ENCODE assay signal across 8 cellular contexts in the genomic region with DNA sequence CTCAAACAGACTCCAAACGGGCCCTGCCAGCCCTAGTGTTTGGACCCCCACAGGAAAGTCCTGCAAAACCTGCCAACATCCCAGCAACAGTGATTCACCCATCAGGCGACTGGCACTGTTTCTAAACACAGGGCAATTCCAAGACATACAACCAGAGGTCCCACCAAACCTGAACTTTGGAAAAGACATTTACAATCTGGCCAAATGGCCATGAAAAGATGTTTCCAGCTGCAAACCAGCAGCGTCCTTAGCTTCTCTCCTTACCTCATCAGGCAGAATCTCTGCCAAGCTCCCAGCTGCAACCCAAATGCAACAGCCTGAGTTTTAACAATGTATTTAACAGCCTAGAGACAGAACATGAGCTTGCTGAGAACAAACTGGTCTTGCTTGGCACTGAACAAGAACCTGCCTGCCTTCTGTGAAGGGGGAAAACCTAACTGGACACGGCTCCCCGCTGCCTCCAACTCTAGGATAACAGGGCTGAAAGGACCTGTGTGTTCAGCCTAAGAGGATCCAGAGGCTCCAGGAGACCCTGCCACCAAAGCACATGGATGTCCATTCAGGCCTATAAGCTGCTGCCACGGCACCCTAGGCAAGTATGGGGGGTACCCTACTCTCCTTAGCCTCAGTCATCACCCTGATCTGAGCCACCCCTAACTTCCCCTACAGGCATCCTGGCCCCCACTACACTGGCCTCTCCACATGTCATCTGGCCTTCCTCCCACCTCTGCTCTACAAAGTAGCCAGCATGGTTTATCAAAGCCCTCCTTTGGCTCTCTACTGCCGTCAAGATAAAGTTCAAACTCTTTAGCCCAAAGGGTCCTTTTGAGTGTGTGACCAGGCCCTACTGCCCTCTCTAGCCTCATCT. TPM values are rescaled to one million over a fixed set of nuclear protein-coding genes. Genes with fewer than 3 reads are reported as not detected.
DNase-seq lines count a peak whose midpoint lies in the region; TF ChIP-seq lines count a peak whose summit lies in the region.

No MANE protein-coding gene starts in this region.

- H3K4me3 ChIP-seq in LNCaP clone FGC (ENCODE audit: low read depth, low read length): no peak overlapping the region

- no peaks in the 10 kb centered on the region for H3K27me3 Mint-ChIP-seq in activated T-helper 2 cell treated with anti-CD3 and anti-CD28 coated beads, Interferon-gamma antibody, Interleukin-2, Interleukin-4, amounts not matched to agents 10 μg/mL and 5 μg/mL and 100 μg/mL, durations not matched to agents 14 hours and 24 hours and 36 hours (ENCODE audit: low read depth)
- peaks cover 2% of the 10 kb centered on the region for H3K27me3 Mint-ChIP-seq in activated CD4-positive, alpha-beta T cell treated with anti-CD3 and anti-CD28 coated beads, Interleukin-2, amount 10 ng/mL, durations not matched to agents 24 days and 14 days

- DNase-seq in ELR (ENCODE audit: low read depth): peak; percentile 33
- peak; percentile 75 for DNase-seq in LNCaP clone FGC (ENCODE audit: low read depth)
- peak; percentile 95 for DNase-seq in fibroblast of peridontal ligament (ENCODE audit: extremely low read depth)
- DNase-seq in posterior vena cava (ENCODE audit: low spot score): peak; percentile 82
- DNase-seq in activated T-helper 2 cell treated with anti-CD3 and anti-CD28 coated beads, Interferon-gamma antibody, Interleukin-2, Interleukin-4, amounts not matched to agents 10 μg/mL and 5 μg/mL and 100 μg/mL, durations not matched to agents 14 hours and 24 hours and 36 hours (ENCODE audit: low spot score): no peak
- DNase-seq in activated CD4-positive, alpha-beta T cell treated with anti-CD3 and anti-CD28 coated beads, Interleukin-2, amount 10 ng/mL, durations not matched to agents 24 days and 14 days: no peak
- DNase-seq in SW480 (ENCODE audit: low spot score): no peak
- DNase-seq in NCI-H187 (lab: John Stamatoyannopoulos, UW): no peak

- intact Hi-C loops in posterior vena cava (cut with DNase I): no loop called here
- intact Hi-C loops in activated T-helper 2 cell treated with anti-CD3 and anti-CD28 coated beads, Interferon-gamma antibody, Interleukin-2, Interleukin-4, amounts not matched to agents 10 μg/mL and 5 μg/mL and 100 μg/mL, durations not matched to agents 14 hours and 24 hours and 36 hours (cut with micrococcal nuclease): no loop called here
- intact Hi-C loops in activated CD4-positive, alpha-beta T cell treated with anti-CD3 and anti-CD28 coated beads, Interleukin-2, amount 10 ng/mL, durations not matched to agents 24 days and 14 days (cut with micrococcal nuclease): no loop called here

- no peak for TF ChIP-seq CTCF in LNCaP clone FGC (IDR thresholded peaks at IDR 0.05; ENCODE audit: control insufficient read depth, extremely low read depth, insufficient read depth)

- no peak overlapping the region for H3K4me3 Mint-ChIP-seq in activated T-helper 2 cell treated with anti-CD3 and anti-CD28 coated beads, Interferon-gamma antibody, Interleukin-2, Interleukin-4, amounts not matched to agents 10 μg/mL and 5 μg/mL and 100 μg/mL, durations not matched to agents 14 hours and 24 hours and 36 hours (ENCODE audit: low read depth)
- no peak overlapping the region for H3K4me3 Mint-ChIP-seq in activated CD4-positive, alpha-beta T cell treated with anti-CD3 and anti-CD28 coated beads, Interleukin-2, amount 10 ng/mL, durations not matched to agents 24 days and 14 days

- H3K27ac Mint-ChIP-seq in activated T-helper 2 cell treated with anti-CD3 and anti-CD28 coated beads, Interferon-gamma antibody, Interleukin-2, Interleukin-4, amounts not matched to agents 10 μg/mL and 5 μg/mL and 100 μg/mL, durations not matched to agents 14 hours and 24 hours and 36 hours: no peak overlapping the region
- H3K27ac Mint-ChIP-seq in activated CD4-positive, alpha-beta T cell treated with anti-CD3 and anti-CD28 coated beads, Interleukin-2, amount 10 ng/mL, durations not matched to agents 24 days and 14 days: no peak overlapping the region

- H3K4me1 Mint-ChIP-seq in activated T-helper 2 cell treated with anti-CD3 and anti-CD28 coated beads, Interferon-gamma antibody, Interleukin-2, Interleukin-4, amounts not matched to agents 10 μg/mL and 5 μg/mL and 100 μg/mL, durations not matched to agents 14 hours and 24 hours and 36 hours (ENCODE audit: low read depth): peaks cover 37% of the 10 kb centered on the region
- H3K4me1 Mint-ChIP-seq in activated CD4-positive, alpha-beta T cell treated with anti-CD3 and anti-CD28 coated beads, Interleukin-2, amount 10 ng/mL, durations not matched to agents 24 days and 14 days: peaks cover 29% of the 10 kb centered on the region

- peaks cover 40% of the 10 kb centered on the region for H3K36me3 Mint-ChIP-seq in activated T-helper 2 cell treated with anti-CD3 and anti-CD28 coated beads, Interferon-gamma antibody, Interleukin-2, Interleukin-4, amounts not matched to agents 10 μg/mL and 5 μg/mL and 100 μg/mL, durations not matched to agents 14 hours and 24 hours and 36 hours (ENCODE audit: low read depth)
- H3K36me3 Mint-ChIP-seq in activated CD4-positive, alpha-beta T cell treated with anti-CD3 and anti-CD28 coated beads, Interleukin-2, amount 10 ng/mL, durations not matched to agents 24 days and 14 days (ENCODE audit: low read depth): peaks cover 14% of the 10 kb centered on the region

- H3K9me3 Mint-ChIP-seq in activated T-helper 2 cell treated with anti-CD3 and anti-CD28 coated beads, Interferon-gamma antibody, Interleukin-2, Interleukin-4, amounts not matched to agents 10 μg/mL and 5 μg/mL and 100 μg/mL, durations not matched to agents 14 hours and 24 hours and 36 hours: no peaks in the 10 kb centered on the region
- no peaks in the 10 kb centered on the region for H3K9me3 Mint-ChIP-seq in activated CD4-positive, alpha-beta T cell treated with anti-CD3 and anti-CD28 coated beads, Interleukin-2, amount 10 ng/mL, durations not matched to agents 24 days and 14 days

RNA-seq across cellular contexts. Expression of a gene that starts 5.6 kb away (rescaled TPM):
- 10 to 100 TPM; 33.2 to 58.8 TPM for total RNA-seq in posterior vena cava
- 44.9 and 47.0 TPM in 2 replicates for total RNA-seq in activated T-helper 2 cell treated with anti-CD3 and anti-CD28 coated beads, Interferon-gamma antibody, Interleukin-2, Interleukin-4, amounts not matched to agents 10 μg/mL and 5 μg/mL and 100 μg/mL, durations not matched to agents 14 hours and 24 hours and 36 hours
- total RNA-seq in activated CD4-positive, alpha-beta T cell treated with anti-CD3 and anti-CD28 coated beads, Interleukin-2, amount 10 ng/mL, durations not matched to agents 24 days and 14 days: 45.5 and 49.5 TPM in 2 replicates

RNA-seq across cellular contexts. Expression of a gene that starts 35.5 kb away (rescaled TPM):
- total RNA-seq in posterior vena cava: 10 to 100 TPM; 82.5 to 83.2 TPM
- total RNA-seq in activated T-helper 2 cell treated with anti-CD3 and anti-CD28 coated beads, Interferon-gamma antibody, Interleukin-2, Interleukin-4, amounts not matched to agents 10 μg/mL and 5 μg/mL and 100 μg/mL, durations not matched to agents 14 hours and 24 hours and 36 hours: 1.2 and 2.0 TPM in 2 replicates
- 0.72 and 0.78 TPM in 2 replicates for total RNA-seq in activated CD4-positive, alpha-beta T cell treated with anti-CD3 and anti-CD28 coated beads, Interleukin-2, amount 10 ng/mL, durations not matched to agents 24 days and 14 days

Comparison
In these comparisons a context has a peak if more than half of its experiments do, and no peak if none do; other contexts are left out.
1. DNase-seq: peak in ELR (single experiment), LNCaP clone FGC (single experiment), fibroblast of peridontal ligament (single experiment) and posterior vena cava (single experiment); none in activated T-helper 2 cell treated with anti-CD3 and anti-CD28 coated beads, Interferon-gamma antibody, Interleukin-2, Interleukin-4, amounts not matched to agents 10 μg/mL and 5 μg/mL and 100 μg/mL, durations not matched to agents 14 hours and 24 hours and 36 hours (single experiment), activated CD4-positive, alpha-beta T cell treated with anti-CD3 and anti-CD28 coated beads, Interleukin-2, amount 10 ng/mL, durations not matched to agents 24 days and 14 days (single experiment), SW480 (single experiment) and NCI-H187 (0 of 2).
2. RNA of a gene that starts 35.5 kb away (total RNA-seq): 82.5 to 83.2 TPM in posterior vena cava; 1.2 to 2.0 TPM in activated T-helper 2 cell treated with anti-CD3 and anti-CD28 coated beads, Interferon-gamma antibody, Interleukin-2, Interleukin-4, amounts not matched to agents 10 μg/mL and 5 μg/mL and 100 μg/mL, durations not matched to agents 14 hours and 24 hours and 36 hours and 0.72 to 0.78 TPM in activated CD4-positive, alpha-beta T cell treated with anti-CD3 and anti-CD28 coated beads, Interleukin-2, amount 10 ng/mL, durations not matched to agents 24 days and 14 days; every median in the first group is over 10 times any median in the second.